In the genomic region with DNA sequence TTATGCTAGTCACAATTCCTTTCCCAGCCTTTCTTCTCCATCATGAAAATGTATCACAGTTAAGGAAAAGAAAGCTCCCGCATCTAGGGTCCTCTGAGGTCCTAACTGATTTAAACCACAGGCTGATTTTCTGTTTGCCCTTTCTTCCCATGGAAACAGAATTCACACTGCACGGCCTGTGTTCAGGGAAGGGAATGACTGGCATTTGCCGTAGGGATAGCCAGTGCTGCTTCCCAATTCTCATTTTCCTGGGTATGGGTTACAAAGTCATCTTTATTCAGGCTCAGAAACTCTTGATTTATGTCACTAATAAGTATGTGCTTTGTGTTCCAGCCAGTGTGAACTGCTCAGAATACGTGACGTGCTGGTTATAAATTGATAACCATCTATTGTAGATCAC, we compare ENCODE assay signal across 25 cellular contexts.
DNase-seq lines count a peak whose midpoint lies in the region; ATAC-seq and TF ChIP-seq lines count a peak whose summit lies in the region.
"Had no signal": no experiment of that assay in that cellular context is flagged by ENCODE, and none has a peak within 500 bp of the region (broad histone marks: within the 10 kb centered on the region; RNA-seq: fewer than 3 reads in every experiment).

No MANE protein-coding gene starts in this region.

- TF ChIP-seq RAD21 in neural cell (conservative IDR thresholded peaks at IDR 0.05) = no peak

- H2AFZ ChIP-seq in GM23338 (peak overlapping the region; percentile 72), neural cell (ENCODE audit: low read depth, low read length) (no peak overlapping the region)

- H3K4me2 ChIP-seq in GM23338 = no peak overlapping the region
- no peak overlapping the region for H3K4me2 ChIP-seq in neural cell (ENCODE audit: low read length)
- H3K4me2 ChIP-seq: A549; BLaER1 treated with 17β-estradiol and CSF1 and Interleukin-3, amounts not matched to agents 10 nM and 100 nM had no signal

- H3K27ac ChIP-seq in GM23338 (ENCODE audit: low read depth) = no peak overlapping the region
- peak overlapping the region; percentile 59 for H3K27ac ChIP-seq in muscle layer of colon (ENCODE audit: low read depth, low read length)
- peak overlapping the region; percentile 65 for H3K27ac ChIP-seq in neural cell (ENCODE audit: low read length)
- H3K27ac ChIP-seq in endodermal cell (ENCODE audit: low read depth, low read length) = no peak overlapping the region
- H3K27ac ChIP-seq: 22Rv1; A549; BLaER1 treated with 17β-estradiol and CSF1 and Interleukin-3, amounts not matched to agents 10 nM and 100 nM; C4-2B had no signal

- H3K36me3 Mint-ChIP-seq in GM23338 (ENCODE audit: low read depth) (no peaks in the 10 kb centered on the region), endodermal cell (ENCODE audit: low read depth) (no peaks in the 10 kb centered on the region)
- H3K36me3 Mint-ChIP-seq: CD8-positive, alpha-beta T cell had no signal

- no peaks in the 10 kb centered on the region; the same call in none of the 3 replicates for H3K4me1 Mint-ChIP-seq in GM23338
- H3K4me1 Mint-ChIP-seq in endodermal cell = no peaks in the 10 kb centered on the region
- H3K4me1 Mint-ChIP-seq: B cell had no signal

- no peaks in the 10 kb centered on the region for H3K9me3 Mint-ChIP-seq in GM23338
- no peaks in the 10 kb centered on the region for H3K9me3 Mint-ChIP-seq in endodermal cell
- H3K9me3 Mint-ChIP-seq: CD4-positive, alpha-beta T cell had no signal

- no peaks in the 10 kb centered on the region for H3K27me3 Mint-ChIP-seq in GM23338 (ENCODE audit: insufficient read depth, low read depth, poor library complexity)
- H3K27me3 Mint-ChIP-seq in endodermal cell (ENCODE audit: insufficient read depth) = peaks cover 2% of the 10 kb centered on the region
- H3K27me3 Mint-ChIP-seq: B cell had no signal

- no peaks in the 10 kb centered on the region for H4K20me1 ChIP-seq in GM23338 (replicated peaks; ENCODE audit: insufficient read depth)
- no peaks in the 10 kb centered on the region for H4K20me1 ChIP-seq in neural cell (ENCODE audit: insufficient read depth)
- H4K20me1 ChIP-seq: BLaER1 treated with 17β-estradiol and CSF1 and Interleukin-3, amounts not matched to agents 10 nM and 100 nM had no signal

- ATAC-seq in GM23338 = no peak
- ATAC-seq: A549; CD8-positive, alpha-beta T cell; GM12878 had no signal

- H3K27ac Mint-ChIP-seq in GM23338 (no peak overlapping the region), endodermal cell (no peak overlapping the region)
- H3K27ac Mint-ChIP-seq: B cell; CD4-positive, alpha-beta T cell; CD8-positive, alpha-beta T cell had no signal

- TF ChIP-seq CTCF in GM23338 (conservative IDR thresholded peaks at IDR 0.05; ENCODE audit: low read depth in 2 of 2) = no peak
- TF ChIP-seq CTCF in neural cell (IDR thresholded peaks at IDR 0.05; ENCODE audit: poor library complexity, severe bottlenecking) = no peak
- no peak for TF ChIP-seq CTCF in endodermal cell (conservative IDR thresholded peaks at IDR 0.05)

- H3K4me1 ChIP-seq in GM23338 (ENCODE audit: insufficient read depth) (peaks cover 7% of the 10 kb centered on the region), muscle layer of colon (ENCODE audit: insufficient read depth, low read length) (peaks cover 5% of the 10 kb centered on the region), endodermal cell (ENCODE audit: control insufficient read depth, insufficient read depth, low read length) (no peaks in the 10 kb centered on the region)
- H3K4me1 ChIP-seq: A549; BLaER1 treated with 17β-estradiol and CSF1 and Interleukin-3, amounts not matched to agents 10 nM and 100 nM had no signal

- H3K9me3 ChIP-seq in muscle layer of colon (ENCODE audit: low read length) = no peaks in the 10 kb centered on the region
- H3K9me3 ChIP-seq in neural cell (ENCODE audit: low read length) = no peaks in the 10 kb centered on the region
- no peaks in the 10 kb centered on the region for H3K9me3 ChIP-seq in endodermal cell (ENCODE audit: control insufficient read depth, low read length)
- H3K9me3 ChIP-seq: A549; BLaER1 treated with 17β-estradiol and CSF1 and Interleukin-3, amounts not matched to agents 10 nM and 100 nM; Caco-2 had no signal

- H3K4me3 Mint-ChIP-seq in GM23338 (no peak overlapping the region), endodermal cell (no peak overlapping the region)
- H3K4me3 Mint-ChIP-seq: B cell; CD4-positive, alpha-beta T cell; CD8-positive, alpha-beta T cell had no signal

- no peaks in the 10 kb centered on the region for H3K79me2 ChIP-seq in GM23338 (replicated peaks; ENCODE audit: insufficient read depth)
- no peaks in the 10 kb centered on the region for H3K79me2 ChIP-seq in neural cell (replicated peaks; ENCODE audit: insufficient read depth, low read length)

- H3F3A ChIP-seq in GM23338 (replicated peaks; ENCODE audit: low read depth) (no peaks in the 10 kb centered on the region), neural cell (ENCODE audit: insufficient read depth, low read length, poor library complexity, severe bottlenecking) (no peaks in the 10 kb centered on the region)

- H3K4me3 ChIP-seq in GM23338 (no peak overlapping the region), muscle layer of colon (ENCODE audit: low read depth in 1 of 2, low read length in 2 of 2) (no peak overlapping the region), neural cell (ENCODE audit: low read length) (no peak overlapping the region), endodermal cell (ENCODE audit: low read length) (no peak overlapping the region)
- H3K4me3 ChIP-seq: A549; BLaER1 treated with 17β-estradiol and CSF1 and Interleukin-3, amounts not matched to agents 10 nM and 100 nM; GM12878 had no signal

- H3K9ac ChIP-seq in muscle layer of colon (ENCODE audit: low read length) (no peak overlapping the region), neural cell (ENCODE audit: low read length) (no peak overlapping the region), endodermal cell (ENCODE audit: extremely low read depth, low read length, poor library complexity, severe bottlenecking) (no peak overlapping the region)
- H3K9ac ChIP-seq: BLaER1 treated with 17β-estradiol and CSF1 and Interleukin-3, amounts not matched to agents 10 nM and 100 nM had no signal

- no peaks in the 10 kb centered on the region for H3K27me3 ChIP-seq in GM23338 (ENCODE audit: insufficient read depth)
- H3K27me3 ChIP-seq in muscle layer of colon (ENCODE audit: control insufficient read depth in 1 of 2, insufficient read depth in 2 of 2, low read length in 2 of 2) = no peaks in the 10 kb centered on the region
- H3K27me3 ChIP-seq in neural cell (ENCODE audit: insufficient read depth, low read depth, low read length) = no peaks in the 10 kb centered on the region
- H3K27me3 ChIP-seq in endodermal cell (ENCODE audit: control insufficient read depth, insufficient read depth, low read length, poor library complexity, severe bottlenecking) = no peaks in the 10 kb centered on the region
- H3K27me3 ChIP-seq: BLaER1 treated with 17β-estradiol and CSF1 and Interleukin-3, amounts not matched to agents 10 nM and 100 nM had no signal

- DNase-seq in GM23338 (ENCODE audit: low spot score) (no peak), epidermal melanocyte (ENCODE audit: insufficient read length, low spot score) (peak; percentile 41), HUDEP-2 (lab: John Stamatoyannopoulos, UW; ENCODE audit: unreplicated experiment in 76 of 76) (no peak), NCI-H1417 (lab: John Stamatoyannopoulos, UW) (no peak), endodermal cell (no peak), HT-29 (ENCODE audit: low spot score) (no peak)
- DNase-seq: AML-193; CD4-positive, alpha-beta T cell; CD8-positive, alpha-beta T cell; DMS 273 treated with DMSO at 0.1 percent for 48 hours; DMS153; DMS53; DMS79; DND-41; EL; GDM1 had no signal

- H3K9me2 ChIP-seq in GM23338 (ENCODE audit: insufficient read depth) (no peaks in the 10 kb centered on the region), neural cell (ENCODE audit: insufficient read depth, low read length) (no peaks in the 10 kb centered on the region)

- no peak for TF ChIP-seq EP300 in neural cell (conservative IDR thresholded peaks at IDR 0.05; ENCODE audit: poor library complexity, severe bottlenecking)

- H3K36me3 ChIP-seq in GM23338 (ENCODE audit: insufficient read depth) (no peaks in the 10 kb centered on the region), muscle layer of colon (ENCODE audit: insufficient read depth, low read length) (no peaks in the 10 kb centered on the region), neural cell (ENCODE audit: insufficient read depth, low read length) (no peaks in the 10 kb centered on the region), endodermal cell (ENCODE audit: control insufficient read depth, insufficient read depth, low read length) (no peaks in the 10 kb centered on the region)
- H3K36me3 ChIP-seq: BLaER1 treated with 17β-estradiol and CSF1 and Interleukin-3, amounts not matched to agents 10 nM and 100 nM had no signal

- WGBS in endodermal cell (ENCODE audit: insufficient coverage in 1 of 2, insufficient read length in 1 of 2), 2 experiments = 90 to 91% methylated on average over 5 of the region's 5 CpGs

TF ChIP-seq in neural cell, 6 proteins besides CTCF, POLR2A, EP300 and RAD21:
- TF ChIP-seq SMC3 (conservative IDR thresholded peaks at IDR 0.05; ENCODE audit: poor library complexity) (no peak), EZH2 (IDR thresholded peaks at IDR 0.05; ENCODE audit: borderline replicate concordance, insufficient read depth, low read length, poor library complexity, severe bottlenecking) (no peak), REST (IDR thresholded peaks at IDR 0.05; ENCODE audit: borderline replicate concordance) (peak; percentile 32)

Comparison
In these comparisons a context has a peak if more than half of its experiments do, and no peak if none do; other contexts are left out.
1. H3K27ac ChIP-seq: peak in muscle layer of colon (single experiment) and neural cell (single experiment); none in GM23338 (single experiment) and endodermal cell (single experiment).